ENCODE assay signal across 34 cellular contexts in genomic region chr11:91314521-91314920, GRCh38.
"Had no signal": no experiment of that assay in that cellular context is flagged by ENCODE, and none has a peak within 500 bp of the region (broad histone marks: within the 10 kb centered on the region; RNA-seq: fewer than 3 reads in every experiment).

No MANE protein-coding gene starts in this region.

- H3K27me3 ChIP-seq: MG63 had no signal

- H3K4me3 ChIP-seq: MG63 had no signal

- H3K9me3 ChIP-seq: MG63 had no signal

- H3K36me3 ChIP-seq: MG63 had no signal

- DNase-seq: Karpas-422, Kasumi-1, KG1, MG63, MM.1S, MV-4-11, NCI-H1048, NCI-H1092, NCI-H1092 treated with DMSO at 0.1 percent for 48 hours, NCI-H1105, NCI-H1105 treated with DMSO at 0.1 percent for 48 hours, NCI-H1417, NCI-H1417 treated with DMSO at 0.1 percent for 48 hours, NCI-H1436, NCI-H1436 treated with DMSO at 0.1 percent for 48 hours, NCI-H146, NCI-H1694, NCI-H1694 treated with DMSO at 0.1 percent for 48 hours, NCI-H187, NCI-H187 treated with DMSO at 0.1 percent for 48 hours, NCI-H1930, NCI-H2029, NCI-H2029 treated with DMSO at 0.1 percent for 48 hours, NCI-H2081, NCI-H2081 treated with DMSO at 0.1 percent for 48 hours, NCI-H2107, NCI-H2171, NCI-H2171 treated with DMSO at 0.1 percent for 48 hours, NCI-H2227 treated with DMSO at 0.1 percent for 48 hours, NCI-H226, NCI-H345, NCI-H446, NCI-H446 treated with DMSO at 0.1 percent for 48 hours had no signal

- H3K27ac ChIP-seq: KMS-11 had no signal
